In genomic region chrX:48676106-48676892, GRCh38 we compare ENCODE assay signal across 8 cellular contexts.
A peak's percentile ranks its signal among the peaks of the same experiment; 100 is the strongest.
DNase-seq lines count a peak whose midpoint lies in the region; ATAC-seq and TF ChIP-seq lines count a peak whose summit lies in the region.

No MANE protein-coding gene starts in this region.

- peak overlapping the region; percentile 81 to 82 for H3K4me3 ChIP-seq in mucosa of rectum (ENCODE audit: low read length in 2 of 2)

- H3K4me1 ChIP-seq in mucosa of rectum (ENCODE audit: control insufficient read depth in 2 of 2, insufficient read depth in 2 of 2, low read length in 2 of 2), result peaks cover 5 to 6% of the 10 kb centered on the region in 2 donors

- H3K9me3 ChIP-seq in mucosa of rectum (ENCODE audit: control insufficient read depth in 2 of 2, low read length in 2 of 2), result no peaks in the 10 kb centered on the region

- peak; percentile 91 for ATAC-seq in GM21619 (IDR thresholded peaks at IDR 0.05; ENCODE audit: unreplicated experiment)

- no peaks in the 10 kb centered on the region for H3K27me3 ChIP-seq in mucosa of rectum (ENCODE audit: control insufficient read depth in 2 of 2, insufficient read depth in 2 of 2, low read length in 2 of 2)

- TF ChIP-seq EP300 in Ishikawa (IDR thresholded peaks at IDR 0.05; ENCODE audit: borderline replicate concordance), result no peak

- DNase-seq in DMS153 (lab: John Stamatoyannopoulos, UW), result peak; percentile 75
- peak; percentile 94 for DNase-seq in OCI-M1 (lab: John Stamatoyannopoulos, UW)
- peak; percentile 86 for DNase-seq in activated T-cell treated with anti-CD3 and anti-CD28 coated beads for 48 hours (ENCODE audit: low read depth)
- peak; percentile 24 for DNase-seq in epithelial cell of prostate (ENCODE audit: low read depth, low spot score)
- DNase-seq in stimulated activated CD8-positive, alpha-beta memory T cell treated with anti-CD3 and anti-CD28 coated beads, Interleukin-4, amount 100 ng/mL, for 4 hours (ENCODE audit: low read depth in 2 of 2, low spot score in 1 of 2), result peak; percentile 57 to 79

- H3K36me3 ChIP-seq in mucosa of rectum (ENCODE audit: control insufficient read depth in 2 of 2, insufficient read depth in 2 of 2, low read length in 2 of 2), result no peaks in the 10 kb centered on the region

- peak overlapping the region; percentile 80 to 87 for H3K9ac ChIP-seq in mucosa of rectum (ENCODE audit: low read depth in 1 of 2, low read length in 2 of 2)

- TF ChIP-seq RAD21 in Ishikawa (IDR thresholded peaks at IDR 0.05; ENCODE audit: low read depth), result no peak

- H3K27ac ChIP-seq in epithelial cell of prostate (peak overlapping the region; percentile 33), mucosa of rectum (ENCODE audit: low read depth in 2 of 2, low read length in 2 of 2) (peak overlapping the region; percentile 80 to 87)

TF ChIP-seq in Ishikawa, 13 proteins besides CTCF, POLR2A, EP300 and RAD21:
- no peak for TF ChIP-seq CREB1 (IDR thresholded peaks at IDR 0.05; ENCODE audit: low read depth)
- peak; percentile 69 for TF ChIP-seq TAF1 (IDR thresholded peaks at IDR 0.05; ENCODE audit: low read depth)
- TF ChIP-seq FOXM1 (IDR thresholded peaks at IDR 0.05; ENCODE audit: borderline replicate concordance, low read depth), result no peak
- TF ChIP-seq NFIC (IDR thresholded peaks at IDR 0.05), result peak; percentile 41
- no peak for TF ChIP-seq TCF12 (IDR thresholded peaks at IDR 0.05; ENCODE audit: low read depth)
- TF ChIP-seq MAX (IDR thresholded peaks at IDR 0.05), result no peak; the same call in 1 of the 2 replicates

Comparison
In these comparisons a context has a peak if more than half of its experiments do, and no peak if none do; other contexts are left out.
1. Peak in every context shown above with its lines: DNase-seq, ATAC-seq, H3K4me3 ChIP-seq and H3K27ac ChIP-seq.
2. DNase-seq: peak in every context shown above with its lines; median percentile 94 in OCI-M1; 86 in activated T-cell treated with anti-CD3 and anti-CD28 coated beads for 48 hours; 75 in DMS153; 68 in stimulated activated CD8-positive, alpha-beta memory T cell treated with anti-CD3 and anti-CD28 coated beads, Interleukin-4, amount 100 ng/mL, for 4 hours; 24 in epithelial cell of prostate.